ENCODE assay signal across 8 cellular contexts in genomic region chr12:18250313-18250916, GRCh38. TPM values are rescaled to one million over a fixed set of nuclear protein-coding genes. Genes with fewer than 3 reads are reported as not detected.
A peak's percentile ranks its signal among the peaks of the same experiment; 100 is the strongest.
DNase-seq lines count a peak whose midpoint lies in the region; ATAC-seq, FAIRE-seq and TF ChIP-seq lines count a peak whose summit lies in the region.

No MANE protein-coding gene starts in this region.

- in situ Hi-C loops in K562 (cut with MboI), result no loop called here

- no peaks in the 10 kb centered on the region for H3K9me3 ChIP-seq in BE2C
- H3K9me3 ChIP-seq in K562 (replicated peaks; ENCODE audit: control insufficient read depth, insufficient read depth, low read depth, low read length), result no peaks in the 10 kb centered on the region

- intact Hi-C loops in K562 (cut with micrococcal nuclease), result no loop called here
- intact Hi-C loops in left colon (cut with DNase I, micrococcal nuclease), result no loop called here

- no TSS peak for BruUV-seq in K562 (replicated peaks; lab: Mats Ljungman, UMichigan)

- H3K27ac ChIP-seq in K562 (ENCODE audit: extremely low read depth, low read depth, low read length), result no peak overlapping the region

- TF ChIP-seq RAD21 in K562 (CRISPR knock-in tag; conservative IDR thresholded peaks at IDR 0.05 in 1 of 2, IDR thresholded peaks at IDR 0.05 in 1 of 2), result peak; percentile 19 to 62; a peak in 2 of 4 replicates

- TF ChIP-seq CTCF in BE2C (IDR thresholded peaks at IDR 0.05; ENCODE audit: low read depth, low read length) (peak; percentile 81), K562 (IDR thresholded peaks at IDR 0.05 in 2 of 3, conservative IDR thresholded peaks at IDR 0.05 in 1 of 3; ENCODE audit: insufficient read depth in 2 of 3, low read depth in 1 of 3, low read length in 3 of 3) (peak; percentile 22 to 56 (median 36); a peak in 3 of 6 replicates)

- POLR2A ChIA-PET in K562 (lab: Yijun Ruan, JAX), result no interaction called here

- no peaks in the 10 kb centered on the region for H3K9me1 ChIP-seq in K562 (ENCODE audit: control insufficient read depth, insufficient read depth, low read length)

- no peak overlapping the region for H3K4me3 ChIP-seq in BE2C (ENCODE audit: low read depth, low read length)
- no peak overlapping the region for H3K4me3 ChIP-seq in H7 (ENCODE audit: insufficient read depth, low read depth, low read length)
- no peak overlapping the region for H3K4me3 ChIP-seq in K562

- H3K4me1 ChIP-seq in BE2C (peaks cover 4% of the 10 kb centered on the region), K562 (replicated peaks in 1 of 2; ENCODE audit: control insufficient read depth in 2 of 2, insufficient read depth in 2 of 2, low read length in 2 of 2) (no peaks in the 10 kb centered on the region; a peak in 1 of 5 replicates)

- no peak for TF ChIP-seq POLR2A in K562 (conservative IDR thresholded peaks at IDR 0.05)

- H4K20me1 ChIP-seq in K562 (replicated peaks; ENCODE audit: control insufficient read depth, insufficient read depth, low read length), result no peaks in the 10 kb centered on the region

- DNase-seq in BE2C (peak; percentile 30), H7 (peak; percentile 58), NCI-H446 (lab: John Stamatoyannopoulos, UW) (peak; percentile 34 to 89), K562 (ENCODE audit: extremely low read depth in 1 of 4, low spot score in 3 of 4) (peak in 2 of 4 experiments; percentile 13 to 43), left colon (no peak), GM19240 (ENCODE audit: insufficient read length, low spot score) (no peak)

- H3K4me2 ChIP-seq in K562 (ENCODE audit: insufficient read depth, low read length), result no peak overlapping the region

- ATAC-seq in K562, result no peak
- peak; percentile 44 for ATAC-seq in left colon
- ATAC-seq in GM18873 (IDR thresholded peaks at IDR 0.05; ENCODE audit: low FRiP score, unreplicated experiment), result no peak
- ATAC-seq in HG02970 (IDR thresholded peaks at IDR 0.05; ENCODE audit: low FRiP score, unreplicated experiment), result no peak

- CTCF ChIA-PET in K562 (lab: Yijun Ruan, JAX; ENCODE audit: low intra/inter-chr PET ratio), result interaction anchor here (0.6 kb wide), 1 partner anchor 49 kb away, joined by 3 read pairs; no protein-coding TSS in a partner anchor

- H2AFZ ChIP-seq in K562 (ENCODE audit: low read depth, low read length), result no peak overlapping the region

- no peaks in the 10 kb centered on the region for H3K79me2 ChIP-seq in K562 (ENCODE audit: control insufficient read depth, insufficient read depth, low read length)

- WGBS in K562 (ENCODE audit: insufficient coverage, low coverage, missing lambda C conversion rate), result 13% methylated on average over 6 of the region's 6 CpGs

- H3K9ac ChIP-seq in K562 (ENCODE audit: insufficient read depth in 1 of 2, low read depth in 2 of 2, low read length in 2 of 2), result no peak overlapping the region

- H3K27me3 ChIP-seq in BE2C (no peaks in the 10 kb centered on the region), H7 (ENCODE audit: control insufficient read depth, insufficient read depth, low read length) (no peaks in the 10 kb centered on the region), K562 (ENCODE audit: control insufficient read depth in 2 of 2, insufficient read depth in 2 of 2, low read length in 2 of 2) (no peaks in the 10 kb centered on the region)

- peak; percentile 70 for FAIRE-seq in K562 (lab: Jason Lieb, UNC)

- H3K36me3 ChIP-seq in BE2C (no peaks in the 10 kb centered on the region), H7 (replicated peaks; ENCODE audit: control insufficient read depth, insufficient read depth, low read length) (no peaks in the 10 kb centered on the region), K562 (ENCODE audit: control insufficient read depth, insufficient read depth, low read length) (no peaks in the 10 kb centered on the region)

- no peak for TF ChIP-seq EP300 in K562 (IDR thresholded peaks at IDR 0.05; ENCODE audit: low read length)

TF ChIP-seq in K562, 482 proteins besides CTCF, POLR2A, EP300 and RAD21:
- TF ChIP-seq RBM17 (IDR thresholded peaks at IDR 0.05; ENCODE audit: borderline replicate concordance, low read depth, low read length) (no peak), HES1 (IDR thresholded peaks at IDR 0.05; ENCODE audit: low read depth) (no peak), TRIM25 (IDR thresholded peaks at IDR 0.05; ENCODE audit: borderline replicate concordance) (no peak), BRD9 (IDR thresholded peaks at IDR 0.05; ENCODE audit: low read depth, partially characterized antibody) (no peak), SMC3 (conservative IDR thresholded peaks at IDR 0.05; ENCODE audit: insufficient read depth, low read depth, low read length) (0 out of 2 replicates have a peak, but pooled peaks have one; percentile 12), NBN (IDR thresholded peaks at IDR 0.05; ENCODE audit: low read depth) (no peak), CBFB (CRISPR knock-in tag; IDR thresholded peaks at IDR 0.05) (no peak), HMGXB4 (CRISPR knock-in tag; IDR thresholded peaks at IDR 0.05) (no peak)

RNA-seq across cellular contexts. Expression of gene PIK3C2G, which starts 10.9 kb away (rescaled TPM):
- not detected for polyA plus RNA-seq in BE2C (2012; ENCODE audit: insufficient read depth, insufficient read length, low read depth)
- not detected in 2 replicates for total RNA-seq in H7 (2014; rRNA removed; shearing (Covaris generic))
- not detected in 2 replicates for total RNA-seq in K562 (2011; cell fraction: chromatin; rRNA removed; ENCODE audit: low replicate concordance)
- not detected in 2 replicates for total RNA-seq in K562 (2011; cell fraction: nucleolus; rRNA removed)
- not detected in 2 replicates for total RNA-seq in K562 (2011; cell fraction: nucleoplasm; rRNA removed)
- not detected in 2 replicates for total RNA-seq in K562 (2014; rRNA removed)
- total RNA-seq in K562 (2014; rRNA removed; fragmentation: Illumina TruSeq; extraction: Trizol), result not detected in 2 replicates
- total RNA-seq in K562 (2015; rRNA removed; fragmentation: Illumina TruSeq; extraction: Trizol), result not detected in 2 replicates
- not detected in 2 replicates for total RNA-seq in K562 (2021)
- not detected in 2 replicates for polyA plus RNA-seq in K562 (2011; rRNA removed)
- not detected in 2 replicates for polyA plus RNA-seq in K562 (2011; cell fraction: cytosol; rRNA removed)
- polyA plus RNA-seq in K562 (2011; cell fraction: nucleus; rRNA removed), result not detected in 2 replicates
- polyA plus RNA-seq in K562 (2012), result not detected in 2 replicates
- not detected in 2 replicates for polyA plus RNA-seq in K562 (2014; fragmentation: Illumina TruSeq; extraction: Trizol)
- polyA plus RNA-seq in K562 (2014; fragmentation: Nextera tagmentation; extraction: Ambion mirVana), result not detected
- not detected in 2 replicates for polyA plus RNA-seq in K562 (2014; rRNA removed)
- not detected in 2 replicates for polyA minus RNA-seq in K562 (2011; rRNA and poly(A)+ RNA removed)
- polyA minus RNA-seq in K562 (2011; cell fraction: cytosol; rRNA and poly(A)+ RNA removed), result not detected in 2 replicates
- not detected in 2 replicates for polyA minus RNA-seq in K562 (2011; cell fraction: nucleus; rRNA and poly(A)+ RNA removed)
- under 1 TPM; 0.56 to 0.89 TPM for total RNA-seq in left colon

Comparison
In these comparisons a context has a peak if more than half of its experiments do, and no peak if none do; other contexts are left out.
1. DNase-seq: peak in BE2C (single experiment), H7 (single experiment) and NCI-H446 (2 of 2); none in left colon (0 of 2) and GM19240 (single experiment).